8 cellular contexts compared by ENCODE assay signal in genomic region chr9:85804993-85805788, GRCh38.
DNase-seq lines count a peak whose midpoint lies in the region; ATAC-seq and TF ChIP-seq lines count a peak whose summit lies in the region.
"Not testable (repeated sequence)": the region's sequence is repeated elsewhere in the genome, so short reads cannot be mapped to it uniquely, and the experiment has no call there.

No MANE protein-coding gene starts in this region.

- in situ Hi-C loops in ACHN (cut with HindIII; ENCODE audit: low pct_ligation_motif_present, low pct_unique_long_range_greater_than_20kb, low sequenced_read_pairs) = not testable (repeated sequence)

- not testable (repeated sequence) for TF ChIP-seq POLR2A in spleen (IDR thresholded peaks at IDR 0.05)

- ATAC-seq in GM18870 (IDR thresholded peaks at IDR 0.05; ENCODE audit: unreplicated experiment) = peak; percentile 64
- ATAC-seq in HG03066 (IDR thresholded peaks at IDR 0.05; ENCODE audit: low read depth, unreplicated experiment) = peak; percentile 76

- H3K9me3 ChIP-seq in spleen = not testable (repeated sequence)

- H3K36me3 ChIP-seq in spleen = peaks cover 0 to 21% (median 10%) of the 10 kb centered on the region in 6 donors

- H3K27me3 ChIP-seq in spleen (replicated peaks in 1 of 7) = not testable (repeated sequence)

- intact Hi-C loops in spleen (cut with DNase I; ENCODE audit: low total_unique reads) = not testable (repeated sequence)

- peak; percentile 73 for DNase-seq in ACHN
- peak; percentile 16 for DNase-seq in NCI-H2107 treated with DMSO at 0.1 percent for 48 hours (lab: John Stamatoyannopoulos, UW; ENCODE audit: unreplicated experiment)
- DNase-seq in activated CD4-positive, CD25-positive, alpha-beta regulatory T cell (lab: John Stamatoyannopoulos, UW) = peak; percentile 27 to 48 (median 29)
- peak; percentile 78 for DNase-seq in central memory CD4-positive, alpha-beta T cell
- peak; percentile 85 for DNase-seq in islet precursor cell
- DNase-seq in spleen = peak; percentile 95

- peak in 7 of 11 experiments; percentile 23 to 43 (median 33) for TF ChIP-seq CTCF in spleen (IDR thresholded peaks at IDR 0.05 in 8 of 11, conservative IDR thresholded peaks at IDR 0.05 in 3 of 11)

- H3K4me1 ChIP-seq in spleen = peaks cover 5 to 24% (median 14%) of the 10 kb centered on the region in 6 donors

- H3K27ac ChIP-seq in spleen = peak overlapping the region; percentile 72 to 94 (median 90)

- WGBS in spleen, 5 donors = 0 to 1% (median 0%) methylated on average over 28 to 97 of the region's 97 CpGs

- peak overlapping the region; percentile 57 to 81 (median 66) for H3K4me3 ChIP-seq in spleen

Comparison
In these comparisons a context has a peak if more than half of its experiments do, and no peak if none do; other contexts are left out.
1. Peak in every context shown above with its lines: DNase-seq, ATAC-seq, H3K4me3 ChIP-seq and H3K27ac ChIP-seq.
2. DNase-seq: peak in every context shown above with its lines; median percentile 95 in spleen; 85 in islet precursor cell; 78 in central memory CD4-positive, alpha-beta T cell; 73 in ACHN; 29 in activated CD4-positive, CD25-positive, alpha-beta regulatory T cell; 16 in NCI-H2107 treated with DMSO at 0.1 percent for 48 hours.